26 cellular contexts compared by ENCODE assay signal in the genomic region with DNA sequence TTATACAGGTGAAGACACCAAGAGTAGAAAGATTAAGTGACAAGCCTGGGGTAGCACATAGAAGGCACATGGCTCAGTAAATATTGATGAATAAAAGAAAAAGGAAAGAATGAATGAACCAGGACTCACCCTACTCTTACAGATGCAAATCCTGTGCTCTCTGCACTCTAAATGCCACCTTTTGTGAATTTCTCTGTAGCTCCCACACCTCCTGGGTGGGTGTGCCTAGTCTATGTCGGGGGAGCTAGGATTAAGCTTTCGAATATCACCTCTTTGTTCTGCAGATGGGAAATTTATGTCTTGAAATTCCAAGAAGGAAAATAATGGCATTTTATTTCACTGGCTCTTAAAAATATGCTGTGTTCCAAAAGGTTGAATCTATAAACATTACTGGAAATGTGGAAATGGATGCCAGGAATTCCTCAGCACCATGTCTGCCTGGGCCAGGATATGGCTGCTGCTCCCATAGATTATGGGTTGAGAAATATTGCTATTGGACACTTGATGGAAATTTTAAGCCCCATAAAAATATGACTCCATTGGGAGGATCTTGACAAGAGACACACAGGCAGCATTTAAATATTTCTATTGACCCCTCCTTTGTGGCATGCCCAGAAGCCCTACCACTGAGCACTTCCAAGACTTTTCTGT. TPM values are rescaled to one million over a fixed set of nuclear protein-coding genes. Genes with fewer than 3 reads are reported as not detected.
DNase-seq lines count a peak whose midpoint lies in the region; ATAC-seq and TF ChIP-seq lines count a peak whose summit lies in the region.
"Had no signal": no experiment of that assay in that cellular context is flagged by ENCODE, and none has a peak within 500 bp of the region (broad histone marks: within the 10 kb centered on the region; RNA-seq: fewer than 3 reads in every experiment).

No MANE protein-coding gene starts in this region.

- no peaks in the 10 kb centered on the region for H4K20me1 ChIP-seq in PC-3 (ENCODE audit: low read length)
- H4K20me1 ChIP-seq in fibroblast of lung (ENCODE audit: control insufficient read depth, extremely low read depth, insufficient read depth, low read length), result no peaks in the 10 kb centered on the region

- H3F3A ChIP-seq in PC-3 (ENCODE audit: low read length, unreplicated experiment), result no peaks in the 10 kb centered on the region

- no peaks in the 10 kb centered on the region for H3K9me2 ChIP-seq in PC-3 (replicated peaks; ENCODE audit: low read length)

- TF ChIP-seq CTCF in PC-3 (conservative IDR thresholded peaks at IDR 0.05; ENCODE audit: low read depth, low read length) (no peak), fibroblast of lung (conservative IDR thresholded peaks at IDR 0.05 in 1 of 2, IDR thresholded peaks at IDR 0.05 in 1 of 2; ENCODE audit: low read depth in 1 of 2, low read length in 2 of 2) (no peak), osteocyte (IDR thresholded peaks at IDR 0.05) (no peak)

- H3K4me2 ChIP-seq in PC-3 (ENCODE audit: low read length) (no peak overlapping the region), fibroblast of lung (ENCODE audit: extremely low read depth, insufficient read depth, low read length) (no peak overlapping the region)
- H3K4me2 ChIP-seq: KMS-11 had no signal

- no peak overlapping the region for H3K4me3 Mint-ChIP-seq in osteocyte (ENCODE audit: unreplicated experiment)
- H3K4me3 Mint-ChIP-seq: activated CD8-positive, alpha-beta T cell treated with anti-CD3 and anti-CD28 coated beads for 36 hours; activated T-cell treated with anti-CD3 and anti-CD28 coated beads, Interleukin-2, amount 50 U/mL, for 72 hours; CD14-positive monocyte; memory B cell; natural killer cell had no signal

- no peak overlapping the region for H3K4me3 ChIP-seq in PC-3 (ENCODE audit: low read length)
- H3K4me3 ChIP-seq in fibroblast of lung (replicated peaks in 1 of 4; ENCODE audit: control extremely low read depth in 1 of 4, insufficient read depth in 1 of 4, low read depth in 3 of 4, low read length in 4 of 4), result no peak overlapping the region
- H3K4me3 ChIP-seq: breast epithelium had no signal

- H2AFZ ChIP-seq in PC-3 (ENCODE audit: low read length) (no peak overlapping the region), fibroblast of lung (ENCODE audit: low read length) (no peak overlapping the region)

- H3K27me3 ChIP-seq in PC-3 (ENCODE audit: low read length) (no peaks in the 10 kb centered on the region), fibroblast of lung (ENCODE audit: control insufficient read depth, insufficient read depth, low read length) (no peaks in the 10 kb centered on the region)
- H3K27me3 ChIP-seq: breast epithelium had no signal

- H3K4me1 ChIP-seq in PC-3 (ENCODE audit: insufficient read depth, low read length), result no peaks in the 10 kb centered on the region
- H3K4me1 ChIP-seq in fibroblast of lung (ENCODE audit: control insufficient read depth, extremely low read depth, insufficient read depth, low read length), result peaks cover 3% of the 10 kb centered on the region
- H3K4me1 ChIP-seq: breast epithelium had no signal

- H3K36me3 ChIP-seq in PC-3 (ENCODE audit: low read depth, low read length), result peaks cover 16% of the 10 kb centered on the region
- peaks cover 7% of the 10 kb centered on the region for H3K36me3 ChIP-seq in fibroblast of lung (ENCODE audit: control insufficient read depth, insufficient read depth, low read length)
- H3K36me3 ChIP-seq: breast epithelium had no signal

- H3K9ac ChIP-seq in PC-3 (ENCODE audit: low read length), result no peak overlapping the region
- H3K9ac ChIP-seq in fibroblast of lung (ENCODE audit: insufficient read depth, low read length), result no peak overlapping the region
- H3K9ac ChIP-seq: KMS-11 had no signal

- H3K27ac Mint-ChIP-seq in osteocyte (ENCODE audit: unreplicated experiment), result peak overlapping the region; percentile 63
- H3K27ac Mint-ChIP-seq: activated CD8-positive, alpha-beta T cell treated with anti-CD3 and anti-CD28 coated beads for 36 hours; activated naive CD4-positive, alpha-beta T cell treated with anti-CD3 and anti-CD28 coated beads, Interleukin-2, amount 50 U/mL, for 72 hours; activated T-cell treated with anti-CD3 and anti-CD28 coated beads, Interleukin-2, amount 50 U/mL, for 72 hours; memory B cell; natural killer cell; progenitor cell of endocrine pancreas had no signal

- H3K36me3 Mint-ChIP-seq in osteocyte (ENCODE audit: unreplicated experiment), result peaks cover 29% of the 10 kb centered on the region
- H3K36me3 Mint-ChIP-seq: activated naive CD4-positive, alpha-beta T cell treated with anti-CD3 and anti-CD28 coated beads, Interleukin-2, amount 50 U/mL, for 72 hours; natural killer cell had no signal

- H3K27ac ChIP-seq in PC-3 (ENCODE audit: low read length), result no peak overlapping the region
- H3K27ac ChIP-seq in fibroblast of lung (ENCODE audit: insufficient read depth, low read length), result no peak overlapping the region
- H3K27ac ChIP-seq: KMS-11 had no signal

- no peaks in the 10 kb centered on the region for H3K79me2 ChIP-seq in PC-3 (ENCODE audit: low read length)
- no peaks in the 10 kb centered on the region for H3K79me2 ChIP-seq in fibroblast of lung (ENCODE audit: control insufficient read depth, insufficient read depth, low read length)

- DNase-seq in EL, result peak; percentile 62
- no peak for DNase-seq in PC-3
- DNase-seq in fibroblast of lung (ENCODE audit: low read depth in 2 of 2), result peak; percentile 22 to 52
- DNase-seq in osteocyte (ENCODE audit: extremely low spot score, unreplicated experiment), result no peak
- no peak for DNase-seq in NCI-H748 (lab: John Stamatoyannopoulos, UW; ENCODE audit: unreplicated experiment)
- no peak for DNase-seq in iPS-NIHi7 (ENCODE audit: extremely low spot score)
- DNase-seq in activated T-cell treated with anti-CD3 and anti-CD28 coated beads, Interleukin-2, amount 50 U/mL, for 48 hours, result no peak
- DNase-seq: activated CD8-positive, alpha-beta T cell treated with anti-CD3 and anti-CD28 coated beads for 36 hours; activated T-cell treated with anti-CD3 and anti-CD28 coated beads, Interleukin-2, amount 50 U/mL, for 72 hours; DMS153; natural killer cell; NCI-H1048; NCI-H524; SHP77; stimulated activated CD4-positive, alpha-beta T cell treated with anti-CD3 and anti-CD28 coated beads, Interleukin-12 subunit alpha, Interleukin-12 subunit beta, amount 100 ng/mL, for 4 hours had no signal

- H3K27me3 Mint-ChIP-seq in osteocyte (ENCODE audit: unreplicated experiment), result no peaks in the 10 kb centered on the region
- H3K27me3 Mint-ChIP-seq: activated CD8-positive, alpha-beta T cell treated with anti-CD3 and anti-CD28 coated beads for 36 hours; memory B cell; progenitor cell of endocrine pancreas had no signal

- CTCF ChIA-PET in PC-3 (lab: Charles Lee), result no interaction called here

- ATAC-seq in PC-3 (peak; percentile 38), HG02759 (IDR thresholded peaks at IDR 0.05; ENCODE audit: unreplicated experiment) (no peak)
- ATAC-seq: activated CD8-positive, alpha-beta T cell treated with anti-CD3 and anti-CD28 coated beads for 36 hours; activated naive CD4-positive, alpha-beta T cell treated with anti-CD3 and anti-CD28 coated beads, Interleukin-2, amount 50 U/mL, for 72 hours; activated T-cell treated with anti-CD3 and anti-CD28 coated beads, Interleukin-2, amount 50 U/mL, for 72 hours; natural killer cell had no signal

- H3K9me3 ChIP-seq in PC-3 (ENCODE audit: low read length) (no peaks in the 10 kb centered on the region), fibroblast of lung (ENCODE audit: control insufficient read depth, insufficient read depth, low read depth, low read length) (no peaks in the 10 kb centered on the region)
- H3K9me3 ChIP-seq: breast epithelium had no signal

- H3K9me3 Mint-ChIP-seq in osteocyte (ENCODE audit: unreplicated experiment), result no peaks in the 10 kb centered on the region
- H3K9me3 Mint-ChIP-seq: activated CD8-positive, alpha-beta T cell treated with anti-CD3 and anti-CD28 coated beads for 36 hours; activated naive CD4-positive, alpha-beta T cell treated with anti-CD3 and anti-CD28 coated beads, Interleukin-2, amount 50 U/mL, for 72 hours; activated T-cell treated with anti-CD3 and anti-CD28 coated beads, Interleukin-2, amount 50 U/mL, for 72 hours; CD14-positive monocyte; memory B cell; natural killer cell had no signal

- H3K4me1 Mint-ChIP-seq in osteocyte (ENCODE audit: unreplicated experiment), result peaks cover 17% of the 10 kb centered on the region
- H3K4me1 Mint-ChIP-seq: CD14-positive monocyte, memory B cell, natural killer cell had no signal

- intact Hi-C loops in PC-3 (cut with micrococcal nuclease), result no loop called here

- no TSS peak for BruUV-seq in PC-3 (replicated peaks; lab: Mats Ljungman, UMichigan)

- POLR2A ChIA-PET in PC-3 (lab: Charles Lee; ENCODE audit: unreplicated experiment), result no interaction called here

RNA-seq across cellular contexts. Expression of a gene that starts 43.3 kb away (rescaled TPM):
- total RNA-seq in PC-3 (2014; rRNA removed) (54.3 and 61.7 TPM in 2 replicates), fibroblast of lung (1.5 and 19.3 TPM in 2 replicates), osteocyte (12.2 and 12.7 TPM in 2 replicates)
- 18.5 and 77.8 TPM in 2 replicates for polyA plus RNA-seq in fibroblast of lung
- polyA plus RNA-seq in fibroblast of lung (2012), result 13.2 and 53.7 TPM in 2 replicates
- 2.0 and 9.7 TPM in 2 replicates for polyA minus RNA-seq in fibroblast of lung (ENCODE audit: low replicate concordance)

RNA-seq across cellular contexts. Expression of a gene that starts 58.4 kb away (rescaled TPM):
- total RNA-seq in PC-3 (2014; rRNA removed), result not detected in 2 replicates
- total RNA-seq in fibroblast of lung, result not detected in 2 replicates
- polyA plus RNA-seq in fibroblast of lung, result not detected in 2 replicates
- 0.12 TPM in 1 of 2 replicates, not detected in the other for polyA plus RNA-seq in fibroblast of lung (2012)
- polyA minus RNA-seq in fibroblast of lung (ENCODE audit: low replicate concordance), result 0.98 TPM in 1 of 2 replicates, not detected in the other
- total RNA-seq in osteocyte, result not detected in 2 replicates
- total RNA-seq: activated CD8-positive, alpha-beta T cell treated with anti-CD3 and anti-CD28 coated beads for 36 hours; activated naive CD4-positive, alpha-beta T cell treated with anti-CD3 and anti-CD28 coated beads, Interleukin-2, amount 50 U/mL, for 72 hours; activated T-cell treated with anti-CD3 and anti-CD28 coated beads, Interleukin-2, amount 50 U/mL, for 72 hours; breast epithelium; kidney epithelial cell; natural killer cell; progenitor cell of endocrine pancreas; T-helper 1 cell treated with Interleukin-12 subunit alpha and Interleukin-12 subunit beta and Interleukin-4 antibody, amounts not matched to agents 30 ng/mL and 1 ng/mL, for 36 hours; temporal lobe had no signal
- polyA plus RNA-seq: CD14-positive monocyte, esophagus had no signal

Comparison
In these comparisons a context has a peak if more than half of its experiments do, and no peak if none do; other contexts are left out.
1. DNase-seq: peak in EL (single experiment) and fibroblast of lung (2 of 2); none in PC-3 (single experiment), osteocyte (single experiment), NCI-H748 (single experiment), iPS-NIHi7 (single experiment) and activated T-cell treated with anti-CD3 and anti-CD28 coated beads, Interleukin-2, amount 50 U/mL, for 48 hours (0 of 2).